In the genomic region with DNA sequence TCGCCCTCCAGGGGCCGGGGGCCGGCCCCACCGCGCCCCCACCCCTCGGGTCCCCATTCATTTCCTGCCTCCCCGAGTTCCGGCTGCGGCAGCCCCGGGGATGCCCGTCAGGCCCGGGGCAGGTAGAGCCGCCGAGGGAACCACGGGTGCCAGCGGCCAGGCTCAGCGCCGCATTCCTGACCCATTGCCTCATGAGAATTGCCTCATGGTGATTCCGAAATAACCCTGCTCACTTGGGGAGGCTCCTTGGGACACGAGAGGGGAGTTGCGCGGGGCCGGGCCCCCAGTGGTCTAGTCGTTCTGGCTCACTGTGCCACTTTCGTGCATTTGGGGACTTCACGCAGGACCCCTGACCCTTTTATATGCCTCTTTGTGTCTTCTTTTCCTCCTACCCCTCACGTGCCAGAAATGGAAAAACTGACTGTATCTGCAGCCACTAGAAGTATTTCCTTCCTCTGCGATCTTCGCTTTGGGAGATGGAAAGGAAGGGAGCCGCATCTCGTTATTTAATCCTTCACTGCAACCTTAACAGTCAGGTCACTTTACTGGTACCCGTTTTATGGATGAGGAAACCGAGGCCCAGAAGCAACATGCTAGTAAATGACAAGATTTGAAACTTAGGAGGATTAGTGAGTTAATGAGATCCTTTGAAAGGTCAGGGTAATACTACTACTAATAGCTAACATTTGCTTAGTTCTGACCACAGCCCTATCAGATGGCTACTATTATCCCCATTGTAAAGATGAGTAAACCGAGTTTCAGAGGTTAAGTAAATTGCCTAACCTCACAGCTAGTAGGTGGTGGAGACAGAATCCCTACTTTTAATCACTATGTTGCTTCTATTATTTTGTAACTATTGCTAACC, we compare ENCODE assay signal across 1 cellular context.
TF ChIP-seq lines count a peak whose summit lies in the region.

No MANE protein-coding gene starts in this region.

TF ChIP-seq in WTC11, 78 proteins besides CTCF, POLR2A, EP300 and RAD21 (continued from another document):
- TF ChIP-seq, protein P1, sequence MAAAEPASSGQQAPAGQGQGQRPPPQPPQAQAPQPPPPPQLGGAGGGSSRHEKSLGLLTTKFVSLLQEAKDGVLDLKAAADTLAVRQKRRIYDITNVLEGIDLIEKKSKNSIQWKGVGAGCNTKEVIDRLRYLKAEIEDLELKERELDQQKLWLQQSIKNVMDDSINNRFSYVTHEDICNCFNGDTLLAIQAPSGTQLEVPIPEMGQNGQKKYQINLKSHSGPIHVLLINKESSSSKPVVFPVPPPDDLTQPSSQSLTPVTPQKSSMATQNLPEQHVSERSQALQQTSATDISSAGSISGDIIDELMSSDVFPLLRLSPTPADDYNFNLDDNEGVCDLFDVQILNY (CRISPR knock-in tag; IDR thresholded peaks at IDR 0.05), result 0 out of 2 replicates have a peak, but pooled peaks have one; percentile 11
- TF ChIP-seq NR3C1 (CRISPR knock-in tag; conservative IDR thresholded peaks at IDR 0.05; ENCODE audit: low read depth), result no peak
- peak; percentile 65; the same call in 1 of the 2 replicates for TF ChIP-seq GTF2I (CRISPR knock-in tag; conservative IDR thresholded peaks at IDR 0.05)
- TF ChIP-seq ELF4 (CRISPR knock-in tag; IDR thresholded peaks at IDR 0.05; ENCODE audit: low read depth), result 0 out of 2 replicates have a peak, but pooled peaks have one; percentile 4
- TF ChIP-seq, protein P2, sequence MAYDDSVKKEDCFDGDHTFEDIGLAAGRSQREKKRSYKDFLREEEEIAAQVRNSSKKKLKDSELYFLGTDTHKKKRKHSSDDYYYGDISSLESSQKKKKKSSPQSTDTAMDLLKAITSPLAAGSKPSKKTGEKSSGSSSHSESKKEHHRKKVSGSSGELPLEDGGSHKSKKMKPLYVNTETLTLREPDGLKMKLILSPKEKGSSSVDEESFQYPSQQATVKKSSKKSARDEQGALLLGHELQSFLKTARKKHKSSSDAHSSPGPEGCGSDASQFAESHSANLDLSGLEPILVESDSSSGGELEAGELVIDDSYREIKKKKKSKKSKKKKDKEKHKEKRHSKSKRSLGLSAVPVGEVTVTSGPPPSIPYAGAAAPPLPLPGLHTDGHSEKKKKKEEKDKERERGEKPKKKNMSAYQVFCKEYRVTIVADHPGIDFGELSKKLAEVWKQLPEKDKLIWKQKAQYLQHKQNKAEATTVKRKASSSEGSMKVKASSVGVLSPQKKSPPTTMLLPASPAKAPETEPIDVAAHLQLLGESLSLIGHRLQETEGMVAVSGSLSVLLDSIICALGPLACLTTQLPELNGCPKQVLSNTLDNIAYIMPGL (CRISPR knock-in tag; IDR thresholded peaks at IDR 0.05), result 0 out of 2 replicates have a peak, but pooled peaks have one; percentile 6
